ENCODE assay signal across 20 cellular contexts in genomic region chr17:66985838-66986237, GRCh38.
"Had no signal": no experiment of that assay in that cellular context is flagged by ENCODE, and none has a peak within 500 bp of the region (broad histone marks: within the 10 kb centered on the region; RNA-seq: fewer than 3 reads in every experiment).

No MANE protein-coding gene starts in this region.

- H3K9me3 ChIP-seq: colonic mucosa, lower lobe of right lung, mucosa of descending colon, neutrophil, right lobe of liver, stomach, thyroid gland, vagina had no signal

- DNase-seq: colonic mucosa; effector CD8-positive, alpha-beta T cell; endodermal cell; foreskin fibroblast; hypothalamus; left ventricle myocardium superior; lower lobe of right lung; mucosa of descending colon; naive B cell; right lobe of liver; small intestine; stimulated activated CD4-positive, alpha-beta T cell treated with anti-CD3 and anti-CD28 coated beads, Interleukin-2, amount 100 ng/mL, for 48 hours; stimulated activated naive B cell treated with anti-CD40 and anti-IgM and Interleukin-4, amounts not matched to agents 10 μg/mL and 1 μg/mL and 100 μg/mL, for 72 hours; stomach; thyroid gland had no signal

- H3K4me3 ChIP-seq: colonic mucosa, lower lobe of right lung, mucosa of descending colon, right lobe of liver, stomach, thyroid gland, vagina had no signal

- H3K9ac ChIP-seq: parathyroid adenoma had no signal

- H3K36me3 ChIP-seq: colonic mucosa, lower lobe of right lung, neutrophil, right lobe of liver, stomach, thyroid gland, vagina had no signal

- H3K4me1 ChIP-seq: colonic mucosa, lower lobe of right lung, parathyroid adenoma, right lobe of liver, thyroid gland, vagina had no signal

- ATAC-seq: esophagus mucosa, left ventricle myocardium superior, lower lobe of right lung, mucosa of descending colon, right lobe of liver had no signal

- H3K27me3 ChIP-seq: colonic mucosa, right lobe of liver, thyroid gland, vagina had no signal

- H3K27ac ChIP-seq: colonic mucosa, epithelial cell of prostate, lower lobe of right lung, neutrophil, parathyroid adenoma, right lobe of liver, stomach, thyroid gland, vagina had no signal
